Comparison of ENCODE assay signal across 8 cellular contexts in the genomic region with DNA sequence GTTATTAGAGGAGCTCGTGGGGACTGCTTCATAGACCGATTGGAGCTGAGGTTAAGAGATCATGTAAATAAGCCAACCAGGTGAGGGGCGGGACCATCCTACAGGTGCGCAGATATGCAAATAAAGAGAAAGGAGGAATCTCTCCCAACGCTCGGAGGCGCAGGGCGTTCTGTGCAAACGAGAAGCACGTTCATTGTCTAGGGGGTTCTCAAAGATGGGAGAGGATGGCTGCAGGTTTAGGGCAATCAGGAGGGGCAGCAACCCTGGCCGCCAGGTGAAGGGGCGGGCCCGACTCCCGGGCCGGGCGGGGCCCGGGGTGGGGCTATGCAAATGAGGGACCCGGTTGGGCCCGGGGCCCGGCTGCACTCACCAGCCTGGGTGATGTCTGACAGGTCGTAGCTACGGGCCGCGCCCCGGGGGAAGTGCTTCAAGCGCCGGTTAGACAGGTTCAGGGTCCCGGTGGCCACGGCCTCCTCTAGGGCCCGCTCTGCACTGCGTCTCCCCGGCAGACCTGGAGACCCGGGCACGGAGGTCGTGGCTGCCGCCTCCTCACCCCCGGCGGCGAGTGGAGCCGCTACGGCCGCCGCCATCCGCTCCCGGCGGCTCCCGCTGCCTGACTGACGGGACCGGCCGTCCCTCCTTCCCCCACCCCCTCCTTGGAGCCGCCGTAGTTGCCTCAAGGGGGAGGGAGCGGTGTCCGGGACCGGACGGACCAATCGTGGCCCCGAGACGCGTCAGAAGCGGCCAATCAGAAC. TPM values are rescaled to one million over a fixed set of nuclear protein-coding genes. Genes with fewer than 3 reads are reported as not detected.
A peak's percentile ranks its signal among the peaks of the same experiment; 100 is the strongest.
DNase-seq lines count a peak whose midpoint lies in the region; ATAC-seq and TF ChIP-seq lines count a peak whose summit lies in the region.

A gene with protein sequence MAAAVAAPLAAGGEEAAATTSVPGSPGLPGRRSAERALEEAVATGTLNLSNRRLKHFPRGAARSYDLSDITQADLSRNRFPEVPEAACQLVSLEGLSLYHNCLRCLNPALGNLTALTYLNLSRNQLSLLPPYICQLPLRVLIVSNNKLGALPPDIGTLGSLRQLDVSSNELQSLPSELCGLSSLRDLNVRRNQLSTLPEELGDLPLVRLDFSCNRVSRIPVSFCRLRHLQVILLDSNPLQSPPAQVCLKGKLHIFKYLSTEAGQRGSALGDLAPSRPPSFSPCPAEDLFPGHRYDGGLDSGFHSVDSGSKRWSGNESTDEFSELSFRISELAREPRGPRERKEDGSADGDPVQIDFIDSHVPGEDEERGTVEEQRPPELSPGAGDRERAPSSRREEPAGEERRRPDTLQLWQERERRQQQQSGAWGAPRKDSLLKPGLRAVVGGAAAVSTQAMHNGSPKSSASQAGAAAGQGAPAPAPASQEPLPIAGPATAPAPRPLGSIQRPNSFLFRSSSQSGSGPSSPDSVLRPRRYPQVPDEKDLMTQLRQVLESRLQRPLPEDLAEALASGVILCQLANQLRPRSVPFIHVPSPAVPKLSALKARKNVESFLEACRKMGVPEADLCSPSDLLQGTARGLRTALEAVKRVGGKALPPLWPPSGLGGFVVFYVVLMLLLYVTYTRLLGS (minus strand): TSS at position 619 of the 755 bp plus-strand sequence. CDS start 29 bp downstream, at position 590.

- H4K8ac ChIP-seq in trophoblast cell (ENCODE audit: low read depth, low read length), result peak within 1 kb of the TSS; percentile 99

- H3K36me3 ChIP-seq in PC-9 (ENCODE audit: low read depth) (0 out of 2 replicates have a peak, but pooled peaks cover 7% of the 10 kb centered on the region), trophoblast cell (ENCODE audit: control insufficient read depth in 1 of 2, insufficient read depth in 2 of 2, low read length in 2 of 2) (peaks cover 23% of the 10 kb centered on the region in 2 experiments)

- H3K4ac ChIP-seq in trophoblast cell (ENCODE audit: low read depth, low read length), result peak within 1 kb of the TSS; percentile 91

- H3K9me2 ChIP-seq in PC-9 (ENCODE audit: insufficient read depth), result no peaks in the 10 kb centered on the region

- peak within 1 kb of the TSS; percentile 99 for H3K14ac ChIP-seq in trophoblast cell (ENCODE audit: low read length)

- H3K4me1 ChIP-seq in PC-9 (replicated peaks; ENCODE audit: insufficient read depth), result peaks cover 19% of the 10 kb centered on the region
- peaks cover 12 to 21% of the 10 kb centered on the region in 2 experiments for H3K4me1 ChIP-seq in trophoblast cell (ENCODE audit: control insufficient read depth in 1 of 2, insufficient read depth in 2 of 2, low read length in 2 of 2)

- peak within 1 kb of the TSS; percentile 88 for H3K4me2 ChIP-seq in PC-9
- peak within 1 kb of the TSS; percentile 91 for H3K4me2 ChIP-seq in trophoblast cell (ENCODE audit: low read length)

- H2BK120ac ChIP-seq in trophoblast cell (ENCODE audit: insufficient read depth, low read length, poor library complexity), result peak within 1 kb of the TSS; percentile 84

- peak within 1 kb of the TSS; percentile 81 for H2AFZ ChIP-seq in PC-9
- peak within 1 kb of the TSS; percentile 89 for H2AFZ ChIP-seq in trophoblast cell (ENCODE audit: insufficient read depth, low read length, poor library complexity)

- H3K23ac ChIP-seq in trophoblast cell (ENCODE audit: low read length), result no peak within 1 kb of the TSS

- DNase-seq in 8988T (peak; percentile 96), PC-9 (peak; percentile 67 to 85), glomerular visceral epithelial cell (ENCODE audit: extremely low spot score) (peak; percentile 26), trophoblast cell (peak; percentile 72 to 77), retina (no peak)
- peak; percentile 36 for DNase-seq in activated gamma-delta T cell treated with anti-CD3 and anti-CD28 coated beads, Interleukin-2, amount 50 U/mL, for 16 hours (ENCODE audit: low read depth)

- H3K18ac ChIP-seq in trophoblast cell (ENCODE audit: low read length), result peak within 1 kb of the TSS; percentile 98

- ATAC-seq in GM18520 (IDR thresholded peaks at IDR 0.05; ENCODE audit: unreplicated experiment) (peak; percentile 7), HG03135 (IDR thresholded peaks at IDR 0.05; ENCODE audit: unreplicated experiment) (peak; percentile 19)

- H3K4me3 ChIP-seq in PC-9 (peak within 1 kb of the TSS; percentile 60), trophoblast cell (ENCODE audit: low read depth, low read length) (peak within 1 kb of the TSS; percentile 94)

- H3K79me2 ChIP-seq in PC-9 (ENCODE audit: low read depth) (peaks cover 29% of the 10 kb centered on the region), trophoblast cell (ENCODE audit: control insufficient read depth, insufficient read depth, low read length, poor library complexity) (peaks cover 6% of the 10 kb centered on the region)

- peak within 1 kb of the TSS; percentile 47 for H2BK12ac ChIP-seq in trophoblast cell (ENCODE audit: low read length)

- H3K27ac ChIP-seq in PC-9, result peak within 1 kb of the TSS; percentile 75
- peak within 1 kb of the TSS; percentile 97 for H3K27ac ChIP-seq in trophoblast cell (ENCODE audit: low read depth, low read length)

- POLR2A ChIA-PET in PC-9 (lab: Charles Lee; ENCODE audit: unreplicated experiment), result interaction anchor here (0.5 to 2.6 kb wide), 22 partner anchors 11 to 434 kb away, joined by 3 to 25 read pairs (median 4); a partner anchor contains a TSS

- intact Hi-C loops in PC-9 (cut with micrococcal nuclease; ENCODE audit: unreplicated experiment), result loop anchor here (1.0 to 10.0 kb wide), 6 partner anchors 19 to 499 kb away; a partner anchor contains a TSS

- no peaks in the 10 kb centered on the region for H3K27me3 ChIP-seq in PC-9 (ENCODE audit: insufficient read depth, low read depth)
- H3K27me3 ChIP-seq in trophoblast cell (ENCODE audit: insufficient read depth, low read length), result no peaks in the 10 kb centered on the region

- peaks cover 17% of the 10 kb centered on the region for H3K79me1 ChIP-seq in trophoblast cell (ENCODE audit: low read length)

- H2BK5ac ChIP-seq in trophoblast cell (ENCODE audit: low read depth, low read length, poor library complexity), result peak within 1 kb of the TSS; percentile 93

- no peak for TF ChIP-seq CTCF in PC-9 (conservative IDR thresholded peaks at IDR 0.05)

- H3F3A ChIP-seq in PC-9 (ENCODE audit: insufficient read depth, low read depth), result peaks cover 23% of the 10 kb centered on the region

- H3K9ac ChIP-seq in trophoblast cell (ENCODE audit: low read length), result peak within 1 kb of the TSS; percentile 94

- peak within 1 kb of the TSS; percentile 99 for H4K91ac ChIP-seq in trophoblast cell (ENCODE audit: low read depth, low read length)

- no peak within 1 kb of the TSS for H2AK5ac ChIP-seq in trophoblast cell (ENCODE audit: low read length)

- H4K12ac ChIP-seq in trophoblast cell (ENCODE audit: low read depth, low read length), result peak within 1 kb of the TSS; percentile 94

- CTCF ChIA-PET in PC-9 (lab: Charles Lee), result interaction anchor here (0.9 to 1.7 kb wide), 4 partner anchors 44 to 139 kb away, joined by 3 to 7 read pairs (median 3); a partner anchor contains a TSS

- H3K9me3 ChIP-seq in PC-9 (ENCODE audit: insufficient read depth, low read depth), result no peaks in the 10 kb centered on the region
- peaks cover 2% of the 10 kb centered on the region for H3K9me3 ChIP-seq in trophoblast cell (ENCODE audit: insufficient read depth, low read depth, low read length)

- peaks cover 2% of the 10 kb centered on the region; the same call in 1 of the 2 replicates for H4K20me1 ChIP-seq in PC-9 (ENCODE audit: insufficient read depth)

- BruUV-seq in PC-9 (replicated peaks; lab: Mats Ljungman, UMichigan), result no TSS peak

- no CpG with 5 or more reads among the region's 61 CpGs for WGBS in trophoblast cell (ENCODE audit: extremely low coverage, insufficient coverage, insufficient read length)

RNA-seq across cellular contexts. Expression of the gene that starts here (rescaled TPM):
- total RNA-seq in PC-9 (2021), result 86.6 and 89.6 TPM in 2 replicates
- 37.0 and 40.0 TPM in 2 replicates for polyA plus RNA-seq in trophoblast cell (2013)
